In genomic region chr11:75582935-75583709, GRCh38 we compare ENCODE assay signal across 1 cellular context.
TF ChIP-seq lines count a peak whose summit lies in the region.

No MANE protein-coding gene starts in this region.

TF ChIP-seq in K562, 482 proteins besides CTCF, POLR2A, EP300 and RAD21 (continued from another document):
- TF ChIP-seq THAP12 (CRISPR knock-in tag; IDR thresholded peaks at IDR 0.05) (no peak), KDM5B (IDR thresholded peaks at IDR 0.05; ENCODE audit: insufficient replicate concordance, low read depth, low read length) (peak; percentile 17), CBX2 (IDR thresholded peaks at IDR 0.05; ENCODE audit: insufficient read depth, low read length, poor library complexity, severe bottlenecking) (no peak), E2F6 (IDR thresholded peaks at IDR 0.05; ENCODE audit: borderline replicate concordance in 1 of 2, extremely low read depth in 1 of 2, insufficient read depth in 1 of 2, insufficient read length in 1 of 2, low read depth in 1 of 2, low read length in 1 of 2, poor library complexity in 1 of 2, severe bottlenecking in 1 of 2) (peak in 1 of 2 experiments; percentile 42), RBM14 (IDR thresholded peaks at IDR 0.05; ENCODE audit: borderline replicate concordance, insufficient read depth, low read depth, low read length) (0 out of 2 replicates have a peak, but pooled peaks have one; percentile 58), NRF1 (conservative IDR thresholded peaks at IDR 0.05 in 1 of 2, IDR thresholded peaks at IDR 0.05 in 1 of 2) (peak; percentile 57 to 63), L3MBTL2 (IDR thresholded peaks at IDR 0.05) (0 out of 2 replicates have a peak, but pooled peaks have one; percentile 15), PRDM10 (IDR thresholded peaks at IDR 0.05; ENCODE audit: partially characterized antibody) (peak; percentile 54), MBD1 (CRISPR knock-in tag; IDR thresholded peaks at IDR 0.05) (no peak), ZBTB7A (IDR thresholded peaks at IDR 0.05; ENCODE audit: borderline replicate concordance, control insufficient read depth, low read depth, low read length) (no peak), POLR2G (IDR thresholded peaks at IDR 0.05; ENCODE audit: low read depth, low read length) (peak; percentile 83), ZFP30 (CRISPR knock-in tag; IDR thresholded peaks at IDR 0.05; ENCODE audit: borderline replicate concordance) (no peak), HOXB6 (CRISPR knock-in tag; IDR thresholded peaks at IDR 0.05; ENCODE audit: borderline replicate concordance) (no peak), MYC (IDR thresholded peaks at IDR 0.05; ENCODE audit: low read depth, low read length) (no peak), MYC (CRISPR knock-in tag; IDR thresholded peaks at IDR 0.05; ENCODE audit: borderline replicate concordance, low read depth) (no peak), ZBTB33 (CRISPR knock-in tag; IDR thresholded peaks at IDR 0.05) (peak; percentile 86), ZFX (CRISPR knock-in tag; IDR thresholded peaks at IDR 0.05) (peak; percentile 79), ZNF277 (CRISPR knock-in tag; IDR thresholded peaks at IDR 0.05; ENCODE audit: borderline replicate concordance) (no peak), MAFF (IDR thresholded peaks at IDR 0.05; ENCODE audit: low read length) (no peak), VEZF1 (CRISPR knock-in tag; IDR thresholded peaks at IDR 0.05) (no peak; the same call in 1 of the 2 replicates)
TF ChIP-seq in K562: peak in this region for 23.
